Comparison of ENCODE assay signal across 15 cellular contexts in genomic region chr3:142040941-142041575, GRCh38.
"Had no signal": no experiment of that assay in that cellular context is flagged by ENCODE, and none has a peak within 500 bp of the region (broad histone marks: within the 10 kb centered on the region; RNA-seq: fewer than 3 reads in every experiment).

No MANE protein-coding gene starts in this region.

- DNase-seq: activated CD4-positive, alpha-beta T cell treated with anti-CD3 and anti-CD28 coated beads, Interleukin-2, amount 10 ng/mL, durations not matched to agents 7 days and 5 days; activated CD4-positive, CD25-positive, alpha-beta regulatory T cell; activated CD8-positive, alpha-beta memory T cell treated with anti-CD3 and anti-CD28 coated beads for 24 hours; activated T-cell treated with anti-CD3 and anti-CD28 coated beads for 4 hours; amniotic stem cell; erythroblast; lower lobe of right lung; midbrain; naive thymus-derived CD4-positive, alpha-beta T cell; small intestine had no signal

- H3K9me3 ChIP-seq: lower lobe of right lung, right atrium auricular region, tibial nerve had no signal

- H3K4me3 ChIP-seq: hepatocyte, lower lobe of right lung, right atrium auricular region, tibial nerve had no signal

- H3K27me3 ChIP-seq: hepatocyte, right atrium auricular region, tibial nerve had no signal

- ATAC-seq: lower lobe of right lung; naive thymus-derived CD4-positive, alpha-beta T cell; stimulated activated effector memory CD8-positive, alpha-beta T cell treated with anti-CD3 and anti-CD28 coated beads, Interleukin-12 subunit alpha, Interleukin-12 subunit beta, amount 100 ng/mL, for 72 hours had no signal

- H3K27ac ChIP-seq: hepatocyte, lower lobe of right lung, parathyroid adenoma, right atrium auricular region, tibial nerve had no signal

- H3K36me3 ChIP-seq: lower lobe of right lung, right atrium auricular region had no signal

- H3K4me1 ChIP-seq: lower lobe of right lung, parathyroid adenoma, right atrium auricular region, tibial nerve had no signal
